ENCODE assay signal across 8 cellular contexts in genomic region chr10:48614481-48615383, GRCh38. TPM values are rescaled to one million over a fixed set of nuclear protein-coding genes. Genes with fewer than 3 reads are reported as not detected.
A peak's percentile ranks its signal among the peaks of the same experiment; 100 is the strongest.
DNase-seq lines count a peak whose midpoint lies in the region; ATAC-seq and TF ChIP-seq lines count a peak whose summit lies in the region.

No MANE protein-coding gene starts in this region.

- TF ChIP-seq CTCF in GM12864 (IDR thresholded peaks at IDR 0.05; ENCODE audit: low read depth, low read length, missing control alignments) (peak; percentile 50), OCI-LY1 (IDR thresholded peaks at IDR 0.05; ENCODE audit: low read length) (peak; percentile 39), kidney epithelial cell (IDR thresholded peaks at IDR 0.05; ENCODE audit: insufficient read depth, low read length, poor library complexity, severe bottlenecking) (peak; percentile 29), left lung (IDR thresholded peaks at IDR 0.05) (no peak)

- H2AFZ ChIP-seq in OCI-LY1 (ENCODE audit: low read length), result no peak overlapping the region

- H3K4me2 ChIP-seq in OCI-LY1 (ENCODE audit: low read length), result no peak overlapping the region

- H3K9me3 ChIP-seq in OCI-LY1 (ENCODE audit: low read length), result no peaks in the 10 kb centered on the region
- peaks cover 0 to 3% of the 10 kb centered on the region in 2 donors for H3K9me3 ChIP-seq in left lung

- H3K36me3 ChIP-seq in OCI-LY1 (ENCODE audit: insufficient read depth, low read length), result no peaks in the 10 kb centered on the region
- no peaks in the 10 kb centered on the region for H3K36me3 ChIP-seq in kidney epithelial cell (ENCODE audit: control insufficient read depth, insufficient read depth, low read length)
- no peaks in the 10 kb centered on the region for H3K36me3 ChIP-seq in left lung

- H3F3A ChIP-seq in OCI-LY1 (ENCODE audit: insufficient read depth, low read length), result no peaks in the 10 kb centered on the region

- no peaks in the 10 kb centered on the region for H3K79me2 ChIP-seq in OCI-LY1 (ENCODE audit: insufficient read depth, low read length)

- intact Hi-C loops in left lung (cut with DNase I), result no loop called here

- no peak overlapping the region for H3K4me3 ChIP-seq in GM12864 (ENCODE audit: low read depth, low read length)
- no peak overlapping the region for H3K4me3 ChIP-seq in OCI-LY1 (ENCODE audit: low read depth, low read length, poor library complexity, severe bottlenecking)
- no peak overlapping the region for H3K4me3 ChIP-seq in kidney epithelial cell (ENCODE audit: low read depth, low read length)
- H3K4me3 ChIP-seq in left lung, result no peak overlapping the region

- no peaks in the 10 kb centered on the region for H3K9me2 ChIP-seq in OCI-LY1 (ENCODE audit: low read depth, low read length)

- H3K27ac ChIP-seq in OCI-LY1 (ENCODE audit: low read depth, low read length, poor library complexity, severe bottlenecking) (no peak overlapping the region), left lung (no peak overlapping the region)

- ATAC-seq in GM21619 (IDR thresholded peaks at IDR 0.05; ENCODE audit: unreplicated experiment) (peak; percentile 69), left lung (no peak), HG03280 (IDR thresholded peaks at IDR 0.05; ENCODE audit: unreplicated experiment) (no peak)

- DNase-seq in GM12864 (ENCODE audit: low read depth) (peak; percentile 25), kidney epithelial cell (ENCODE audit: low read depth) (no peak), left lung (no peak), NCI-H82 (lab: John Stamatoyannopoulos, UW) (no peak), NCI-H128 (lab: John Stamatoyannopoulos, UW; ENCODE audit: unreplicated experiment) (no peak)

- H3K27me3 ChIP-seq in OCI-LY1 (ENCODE audit: insufficient read depth, low read length) (peaks cover 5% of the 10 kb centered on the region; the same call in 1 of the 2 replicates), kidney epithelial cell (ENCODE audit: control insufficient read depth, insufficient read depth, low read length) (no peaks in the 10 kb centered on the region), left lung (no peaks in the 10 kb centered on the region)

- no peaks in the 10 kb centered on the region for H3K4me1 ChIP-seq in OCI-LY1 (ENCODE audit: insufficient read depth, low read length, severe bottlenecking)
- H3K4me1 ChIP-seq in left lung, result peaks cover 0 to 3% of the 10 kb centered on the region in 2 donors

- no peaks in the 10 kb centered on the region for H4K20me1 ChIP-seq in OCI-LY1 (ENCODE audit: insufficient read depth, low read length)

- no peak overlapping the region for H3K9ac ChIP-seq in OCI-LY1 (ENCODE audit: low read length)

RNA-seq across cellular contexts. Expression of gene ARHGAP22, which starts 9.9 kb away (rescaled TPM):
- total RNA-seq in kidney epithelial cell, result 3.4 and 7.0 TPM in 2 replicates
- 10 to 100 TPM in 1 of 2 donors, 1 to 10 TPM in 1; 5.2 to 10.4 TPM for total RNA-seq in left lung

Comparison
In these comparisons a context has a peak if more than half of its experiments do, and no peak if none do; other contexts are left out.
1. CTCF ChIP-seq: peak in GM12864 (single experiment), OCI-LY1 (single experiment) and kidney epithelial cell (single experiment); none in left lung (0 of 2).